2 cellular contexts compared by ENCODE assay signal in genomic region chr3:132641837-132642538, GRCh38.
A peak's percentile ranks its signal among the peaks of the same experiment; 100 is the strongest.
TF ChIP-seq lines count a peak whose summit lies in the region.

No MANE protein-coding gene starts in this region.

TF ChIP-seq in GM23338, 12 proteins besides CTCF, POLR2A, EP300 and RAD21:
- no peak for TF ChIP-seq EZH2phosphoT487 (IDR thresholded peaks at IDR 0.05; ENCODE audit: unreplicated experiment)
- no peak for TF ChIP-seq EZH2 (IDR thresholded peaks at IDR 0.05; ENCODE audit: low read depth, unreplicated experiment)
- no peak for TF ChIP-seq POLR2AphosphoS5 (IDR thresholded peaks at IDR 0.05; ENCODE audit: low read depth)
- TF ChIP-seq ZNF114 (CRISPR knock-in tag; IDR thresholded peaks at IDR 0.05) = no peak
- TF ChIP-seq NANOG (IDR thresholded peaks at IDR 0.05; ENCODE audit: borderline replicate concordance) = no peak
- TF ChIP-seq ZNF331 (CRISPR knock-in tag; IDR thresholded peaks at IDR 0.05; ENCODE audit: low read depth) = no peak
- no peak for TF ChIP-seq JUNB (IDR thresholded peaks at IDR 0.05; ENCODE audit: unreplicated experiment)
- TF ChIP-seq STAT1 (IDR thresholded peaks at IDR 0.05; ENCODE audit: unreplicated experiment) = no peak
- TF ChIP-seq, protein P1, sequence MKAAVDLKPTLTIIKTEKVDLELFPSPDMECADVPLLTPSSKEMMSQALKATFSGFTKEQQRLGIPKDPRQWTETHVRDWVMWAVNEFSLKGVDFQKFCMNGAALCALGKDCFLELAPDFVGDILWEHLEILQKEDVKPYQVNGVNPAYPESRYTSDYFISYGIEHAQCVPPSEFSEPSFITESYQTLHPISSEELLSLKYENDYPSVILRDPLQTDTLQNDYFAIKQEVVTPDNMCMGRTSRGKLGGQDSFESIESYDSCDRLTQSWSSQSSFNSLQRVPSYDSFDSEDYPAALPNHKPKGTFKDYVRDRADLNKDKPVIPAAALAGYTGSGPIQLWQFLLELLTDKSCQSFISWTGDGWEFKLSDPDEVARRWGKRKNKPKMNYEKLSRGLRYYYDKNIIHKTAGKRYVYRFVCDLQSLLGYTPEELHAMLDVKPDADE (IDR thresholded peaks at IDR 0.05) = no peak

TF ChIP-seq in K562, 482 proteins besides CTCF, POLR2A, EP300 and RAD21:
- peak; percentile 59 for TF ChIP-seq DEAF1 (CRISPR knock-in tag; IDR thresholded peaks at IDR 0.05)
- TF ChIP-seq ZNF592 (IDR thresholded peaks at IDR 0.05) = no peak
- 0 out of 2 replicates have a peak, but pooled peaks have one; percentile 12 for TF ChIP-seq SMC3 (conservative IDR thresholded peaks at IDR 0.05; ENCODE audit: insufficient read depth, low read depth, low read length)
- no peak for TF ChIP-seq ETV5 (CRISPR knock-in tag; IDR thresholded peaks at IDR 0.05; ENCODE audit: low read depth)
- TF ChIP-seq HDAC6 (IDR thresholded peaks at IDR 0.05; ENCODE audit: low read depth, low read length) = no peak
- 0 out of 4 replicates have a peak, but pooled peaks of 1 of the 2 experiments have one; percentile 25 for TF ChIP-seq FOXA3 (CRISPR knock-in tag; conservative IDR thresholded peaks at IDR 0.05 in 1 of 2, IDR thresholded peaks at IDR 0.05 in 1 of 2)
- no peak for TF ChIP-seq FOXK2 (conservative IDR thresholded peaks at IDR 0.05 in 1 of 2, IDR thresholded peaks at IDR 0.05 in 1 of 2; ENCODE audit: low read depth in 2 of 2)
TF ChIP-seq in K562: peak in this region for 3.
